In the genomic region with DNA sequence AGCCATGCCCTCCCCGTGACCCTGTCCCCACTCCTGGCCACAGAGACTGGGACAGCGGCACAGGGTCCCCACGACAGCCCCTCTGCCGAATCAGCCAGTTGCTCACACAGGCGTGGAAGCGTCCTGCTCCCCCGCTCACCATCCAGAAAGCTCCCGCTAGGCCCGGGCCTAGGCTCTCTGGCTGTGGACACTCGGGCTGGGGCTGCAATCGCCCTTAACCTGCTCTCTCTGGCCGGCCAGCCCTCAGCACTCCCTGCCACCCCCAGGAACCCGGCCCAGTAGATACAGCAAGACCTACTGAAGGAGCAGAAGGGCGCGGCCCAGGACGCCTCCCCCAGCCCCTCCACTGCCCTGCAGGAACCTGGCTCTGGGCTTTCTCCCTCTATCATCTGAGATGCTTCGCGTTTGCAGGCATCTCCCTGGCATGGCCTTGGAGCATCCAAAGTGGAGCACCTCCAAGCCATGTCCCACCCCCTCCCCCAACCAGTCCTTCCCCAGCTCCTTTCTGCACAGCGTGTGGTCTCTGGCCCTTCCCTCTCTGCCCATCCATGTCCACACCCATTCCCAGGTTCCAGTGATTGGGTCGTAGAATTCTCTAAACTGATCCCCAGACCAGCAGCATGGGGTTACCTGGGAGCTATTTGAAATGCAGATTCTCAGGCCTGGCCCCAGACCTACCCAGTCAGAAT, we compare ENCODE assay signal across 9 cellular contexts.
DNase-seq lines count a peak whose midpoint lies in the region; ATAC-seq, FAIRE-seq and TF ChIP-seq lines count a peak whose summit lies in the region.
"Had no signal": no experiment of that assay in that cellular context is flagged by ENCODE, and none has a peak within 500 bp of the region (broad histone marks: within the 10 kb centered on the region; RNA-seq: fewer than 3 reads in every experiment).

No MANE protein-coding gene starts in this region.

- H3K4me1 ChIP-seq in A549 (peaks cover 12% of the 10 kb centered on the region), Karpas-422 (ENCODE audit: low read length) (peaks cover 20% of the 10 kb centered on the region)
- H3K4me1 ChIP-seq in naive thymus-derived CD4-positive, alpha-beta T cell (ENCODE audit: control insufficient read depth in 2 of 2, insufficient read depth in 2 of 2, low read length in 2 of 2), result peaks cover 0 to 3% of the 10 kb centered on the region in 2 donors

- H3K4me3 ChIP-seq in A549, result peak overlapping the region; percentile 43
- H3K4me3 ChIP-seq in Karpas-422 (ENCODE audit: low read length), result no peak overlapping the region
- H3K4me3 ChIP-seq in epithelial cell of esophagus (ENCODE audit: low read length), result peak overlapping the region; percentile 34
- H3K4me3 ChIP-seq in naive thymus-derived CD4-positive, alpha-beta T cell (ENCODE audit: low read length), result no peak overlapping the region

- H3K36me3 ChIP-seq in Karpas-422 (ENCODE audit: insufficient read depth, low read length), result no peaks in the 10 kb centered on the region
- H3K36me3 ChIP-seq in naive thymus-derived CD4-positive, alpha-beta T cell (ENCODE audit: control insufficient read depth in 2 of 3, insufficient read depth in 3 of 3, low read length in 3 of 3), result no peaks in the 10 kb centered on the region

- intact Hi-C loops in naive thymus-derived CD4-positive, alpha-beta T cell (cut with micrococcal nuclease), result loop anchor here in 1 of 2 donors (1.0 kb wide), 1 partner anchor 281 kb away; no protein-coding TSS in a partner anchor
- intact Hi-C loops in activated naive CD4-positive, alpha-beta T cell treated with anti-CD3 and anti-CD28 coated beads for 36 hours (cut with micrococcal nuclease), result loop anchor here (10.0 kb wide), 1 partner anchor 285 kb away; no protein-coding TSS in a partner anchor

- H3K36me3 Mint-ChIP-seq in naive thymus-derived CD4-positive, alpha-beta T cell, result no peaks in the 10 kb centered on the region
- H3K36me3 Mint-ChIP-seq in activated naive CD4-positive, alpha-beta T cell treated with anti-CD3 and anti-CD28 coated beads for 36 hours (ENCODE audit: low read depth), result no peaks in the 10 kb centered on the region
- H3K36me3 Mint-ChIP-seq: CD4-positive, CD25-positive, alpha-beta regulatory T cell had no signal

- H3K27me3 Mint-ChIP-seq in naive thymus-derived CD4-positive, alpha-beta T cell, result peaks cover 4 to 21% (median 5%) of the 10 kb centered on the region in 5 donors
- peaks cover 11% of the 10 kb centered on the region for H3K27me3 Mint-ChIP-seq in activated naive CD4-positive, alpha-beta T cell treated with anti-CD3 and anti-CD28 coated beads for 36 hours (ENCODE audit: low read depth)

- peaks cover 0 to 8% (median 5%) of the 10 kb centered on the region in 7 donors for H3K4me1 Mint-ChIP-seq in naive thymus-derived CD4-positive, alpha-beta T cell
- peaks cover 10% of the 10 kb centered on the region for H3K4me1 Mint-ChIP-seq in activated naive CD4-positive, alpha-beta T cell treated with anti-CD3 and anti-CD28 coated beads for 36 hours (ENCODE audit: low read depth)

- H3K27me3 ChIP-seq in Karpas-422 (ENCODE audit: low read length), result no peaks in the 10 kb centered on the region
- H3K27me3 ChIP-seq in naive thymus-derived CD4-positive, alpha-beta T cell (ENCODE audit: control insufficient read depth in 2 of 2, insufficient read depth in 2 of 2, low read length in 2 of 2), result peaks cover 0 to 10% of the 10 kb centered on the region in 2 donors

- H3K9me3 Mint-ChIP-seq in naive thymus-derived CD4-positive, alpha-beta T cell, result no peaks in the 10 kb centered on the region
- H3K9me3 Mint-ChIP-seq in activated naive CD4-positive, alpha-beta T cell treated with anti-CD3 and anti-CD28 coated beads for 36 hours, result no peaks in the 10 kb centered on the region
- H3K9me3 Mint-ChIP-seq: CD4-positive, CD25-positive, alpha-beta regulatory T cell had no signal

- H3K4me2 ChIP-seq in A549 (peak overlapping the region; percentile 80), Karpas-422 (ENCODE audit: low read depth, low read length, poor library complexity, severe bottlenecking) (peak overlapping the region; percentile 49)

- no peak for TF ChIP-seq EP300 in A549 (IDR thresholded peaks at IDR 0.05)

- no peak for TF ChIP-seq RAD21 in A549 (conservative IDR thresholded peaks at IDR 0.05 in 1 of 2, IDR thresholded peaks at IDR 0.05 in 1 of 2)

- H3K79me2 ChIP-seq in Karpas-422 (ENCODE audit: low read length), result no peaks in the 10 kb centered on the region

- H2AFZ ChIP-seq in Karpas-422 (ENCODE audit: low read length), result no peak overlapping the region

- FAIRE-seq in A549 (lab: Jason Lieb, UNC), result no peak

- no peak overlapping the region for H3K9ac ChIP-seq in Karpas-422 (ENCODE audit: low read length)

- H4K20me1 ChIP-seq in Karpas-422 (ENCODE audit: insufficient read depth, low read depth, low read length), result peaks cover 13% of the 10 kb centered on the region; the same call in 1 of the 2 replicates

- H3K9me3 ChIP-seq in A549 (no peaks in the 10 kb centered on the region), Karpas-422 (ENCODE audit: low read length) (no peaks in the 10 kb centered on the region)
- no peaks in the 10 kb centered on the region for H3K9me3 ChIP-seq in naive thymus-derived CD4-positive, alpha-beta T cell (ENCODE audit: control insufficient read depth in 2 of 3, low read length in 3 of 3)

- H3K4me3 Mint-ChIP-seq in naive thymus-derived CD4-positive, alpha-beta T cell, result peak overlapping the region in 7 of 10 donors; percentile 28 to 74 (median 50)
- H3K4me3 Mint-ChIP-seq in activated naive CD4-positive, alpha-beta T cell treated with anti-CD3 and anti-CD28 coated beads for 36 hours, result no peak overlapping the region

- POLR2A ChIA-PET in A549 (lab: Yijun Ruan, JAX) (no interaction called here), HEK293T (lab: Yijun Ruan, JAX) (interaction anchor here (0.6 kb wide), 1 partner anchor 57 kb away, joined by 3 read pairs; no protein-coding TSS in a partner anchor)
- POLR2A ChIA-PET in naive thymus-derived CD4-positive, alpha-beta T cell (lab: Charles Lee), result interaction anchor here (0.7 kb wide), 1 partner anchor 18 kb away, joined by 3 read pairs; no protein-coding TSS in a partner anchor

- no peak for TF ChIP-seq POLR2A in A549 (IDR thresholded peaks at IDR 0.05; ENCODE audit: low read length)

- WGBS in A549 (ENCODE audit: missing lambda C conversion rate), result 74% methylated on average over 9 of the region's 20 CpGs

- peak; percentile 14 to 63; a peak in 5 of 6 replicates for ATAC-seq in A549
- ATAC-seq in naive thymus-derived CD4-positive, alpha-beta T cell, result no peak
- ATAC-seq in GM21619 (IDR thresholded peaks at IDR 0.05; ENCODE audit: unreplicated experiment), result no peak
- no peak for ATAC-seq in HG03521 (IDR thresholded peaks at IDR 0.05; ENCODE audit: unreplicated experiment)

- peak overlapping the region; percentile 31 to 75; a peak in 5 of 6 replicates for H3K27ac ChIP-seq in A549
- H3K27ac ChIP-seq in Karpas-422 (ENCODE audit: low read length), result no peak overlapping the region
- H3K27ac ChIP-seq in naive thymus-derived CD4-positive, alpha-beta T cell (ENCODE audit: low read depth, low read length), result no peak overlapping the region

- no peaks in the 10 kb centered on the region for H3K9me2 ChIP-seq in Karpas-422 (replicated peaks; ENCODE audit: insufficient read depth, low read length)

- CTCF ChIA-PET in A549 (lab: Yijun Ruan, JAX) (interaction anchor here (0.7 to 10.2 kb wide), 56 partner anchors 11 to 1100 kb away, joined by 3 to 225 read pairs (median 5); no protein-coding TSS in a partner anchor), HEK293T (lab: Yijun Ruan, JAX) (interaction anchor here (0.5 to 4.4 kb wide), 14 partner anchors 9 to 756 kb away, joined by 3 to 31 read pairs (median 4); no protein-coding TSS in a partner anchor)
- CTCF ChIA-PET in naive thymus-derived CD4-positive, alpha-beta T cell (lab: Charles Lee), result interaction anchor here (0.8 to 6.3 kb wide), 13 partner anchors 9 to 198 kb away, joined by 3 to 42 read pairs (median 3); no protein-coding TSS in a partner anchor
- CTCF ChIA-PET in activated naive CD4-positive, alpha-beta T cell treated with anti-CD3 and anti-CD28 coated beads for 36 hours (lab: Charles Lee), result interaction anchor here (0.5 to 7.8 kb wide), 19 partner anchors 9 to 689 kb away, joined by 3 to 120 read pairs (median 4); no protein-coding TSS in a partner anchor

- no peak for TF ChIP-seq CTCF in A549 (IDR thresholded peaks at IDR 0.05)
- no peak for TF ChIP-seq CTCF in epithelial cell of esophagus (IDR thresholded peaks at IDR 0.05; ENCODE audit: insufficient read depth, low read depth, low read length, missing control alignments)

- no peak overlapping the region for H3K27ac Mint-ChIP-seq in naive thymus-derived CD4-positive, alpha-beta T cell
- no peak overlapping the region for H3K27ac Mint-ChIP-seq in activated naive CD4-positive, alpha-beta T cell treated with anti-CD3 and anti-CD28 coated beads for 36 hours

- peak in 1 of 2 experiments; percentile 24 for DNase-seq in A549 (ENCODE audit: low read depth in 1 of 2, low spot score in 1 of 2)
- DNase-seq in Karpas-422, result no peak
- DNase-seq in epithelial cell of esophagus (ENCODE audit: low read depth), result no peak
- no peak for DNase-seq in naive thymus-derived CD4-positive, alpha-beta T cell
- DNase-seq in activated naive CD4-positive, alpha-beta T cell treated with anti-CD3 and anti-CD28 coated beads for 36 hours, result no peak
- no peak for DNase-seq in HEK293T (ENCODE audit: extremely low spot score)

TF ChIP-seq in A549, 52 proteins besides CTCF, POLR2A, EP300 and RAD21:
- TF ChIP-seq NPAS2 (CRISPR knock-in tag; IDR thresholded peaks at IDR 0.05; ENCODE audit: borderline replicate concordance) (no peak), HOXB5 (CRISPR knock-in tag; IDR thresholded peaks at IDR 0.05) (no peak), HOXB13 (CRISPR knock-in tag; IDR thresholded peaks at IDR 0.05; ENCODE audit: low read depth) (no peak), HEYL (CRISPR knock-in tag; IDR thresholded peaks at IDR 0.05) (no peak)

TF ChIP-seq in HEK293T, 16 proteins besides CTCF, POLR2A, EP300 and RAD21 (continues in another document):
- TF ChIP-seq PKNOX1 (IDR thresholded peaks at IDR 0.05), result no peak
- TF ChIP-seq BHLHE40 (IDR thresholded peaks at IDR 0.05; ENCODE audit: borderline replicate concordance), result no peak
- no peak for TF ChIP-seq CTBP1 (IDR thresholded peaks at IDR 0.05; ENCODE audit: borderline replicate concordance)
- no peak for TF ChIP-seq FOXA1 (IDR thresholded peaks at IDR 0.05)
- no peak for TF ChIP-seq ZNF384 (IDR thresholded peaks at IDR 0.05)
- no peak for TF ChIP-seq L3MBTL2 (conservative IDR thresholded peaks at IDR 0.05)
- TF ChIP-seq SP1 (IDR thresholded peaks at IDR 0.05), result no peak
- no peak for TF ChIP-seq FOXK2 (IDR thresholded peaks at IDR 0.05)
- TF ChIP-seq ARNT (IDR thresholded peaks at IDR 0.05), result no peak
- no peak for TF ChIP-seq NFRKB (IDR thresholded peaks at IDR 0.05)

Comparison
In these comparisons a context has a peak if more than half of its experiments do, and no peak if none do; other contexts are left out.
1. ATAC-seq: peak in A549 (2 of 2); none in naive thymus-derived CD4-positive, alpha-beta T cell (single experiment), GM21619 (single experiment) and HG03521 (single experiment).
2. H3K27ac ChIP-seq: peak in A549 (2 of 2); none in Karpas-422 (single experiment) and naive thymus-derived CD4-positive, alpha-beta T cell (single experiment).
3. H3K4me3 ChIP-seq: peak in A549 (single experiment) and epithelial cell of esophagus (single experiment); none in Karpas-422 (single experiment) and naive thymus-derived CD4-positive, alpha-beta T cell (single experiment).